ENCODE assay signal across 10 cellular contexts in the genomic region with DNA sequence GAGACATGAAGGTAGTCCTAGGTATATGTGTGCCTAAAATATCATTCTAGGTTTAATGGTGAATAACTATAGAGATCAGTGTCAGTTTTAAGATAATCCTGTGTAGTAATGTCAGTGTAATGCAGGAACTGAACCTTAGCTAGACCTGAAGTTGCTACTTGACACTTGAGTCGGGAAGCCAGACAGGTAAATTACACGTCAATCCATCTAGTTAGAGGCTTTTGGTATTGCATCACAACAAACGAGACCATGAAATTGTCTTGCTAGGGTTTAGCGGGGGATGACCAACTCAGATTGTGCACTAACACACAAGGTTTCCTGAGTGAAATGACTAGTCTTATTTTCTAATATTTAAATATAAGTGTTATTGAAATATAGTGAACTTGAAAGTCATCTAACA. TPM values are rescaled to one million over a fixed set of nuclear protein-coding genes. Genes with fewer than 3 reads are reported as not detected.
A peak's percentile ranks its signal among the peaks of the same experiment; 100 is the strongest.
DNase-seq lines count a peak whose midpoint lies in the region; TF ChIP-seq lines count a peak whose summit lies in the region.
"Had no signal": no experiment of that assay in that cellular context is flagged by ENCODE, and none has a peak within 500 bp of the region (broad histone marks: within the 10 kb centered on the region; RNA-seq: fewer than 3 reads in every experiment).

No MANE protein-coding gene starts in this region.

- WGBS in esophagus squamous epithelium, 2 donors = 61 to 73% methylated on average over 4 of the region's 4 CpGs
- WGBS in neuronal stem cell (ENCODE audit: extremely low coverage in 2 of 2, insufficient read length in 2 of 2, insufficient replicate concordance in 1 of 2), 2 donors = no CpG with 5 or more reads among the region's 4 CpGs

- no peak overlapping the region for H4K8ac ChIP-seq in neuronal stem cell (ENCODE audit: low read depth, low read length)

- no peak overlapping the region for H2AFZ ChIP-seq in neuronal stem cell (ENCODE audit: low read length)

- peak overlapping the region in 3 of 4 donors; percentile 100 for H3K27ac ChIP-seq in esophagus squamous epithelium
- no peak overlapping the region for H3K27ac ChIP-seq in skeletal muscle tissue (ENCODE audit: low read depth, low read length)
- no peak overlapping the region for H3K27ac ChIP-seq in neuronal stem cell (replicated peaks; ENCODE audit: low read length)
- H3K27ac ChIP-seq: 22Rv1 had no signal

- H3K9me3 ChIP-seq in esophagus squamous epithelium (no peaks in the 10 kb centered on the region), skeletal muscle tissue (ENCODE audit: control insufficient read depth in 3 of 3, low read length in 3 of 3) (no peaks in the 10 kb centered on the region), neuronal stem cell (replicated peaks in 1 of 2; ENCODE audit: control insufficient read depth in 2 of 2, insufficient read depth in 1 of 2, low read depth in 1 of 2, low read length in 2 of 2) (no peaks in the 10 kb centered on the region)

- intact Hi-C loops in esophagus squamous epithelium (cut with DNase I) = no loop called here
- intact Hi-C loops in posterior cingulate gyrus (cut with DNase I) = no loop called here

- no peak overlapping the region for H3K4ac ChIP-seq in neuronal stem cell (ENCODE audit: low read length)

- no peaks in the 10 kb centered on the region for H3K79me1 ChIP-seq in neuronal stem cell (ENCODE audit: low read depth, low read length)

- H3K4me1 ChIP-seq in esophagus squamous epithelium (peaks cover 0 to 56% (median 27%) of the 10 kb centered on the region in 3 donors), skeletal muscle tissue (ENCODE audit: control insufficient read depth in 3 of 3, insufficient read depth in 3 of 3, low read length in 3 of 3) (peaks cover 25 to 33% (median 28%) of the 10 kb centered on the region in 3 donors), neuronal stem cell (ENCODE audit: control insufficient read depth in 2 of 2, insufficient read depth in 1 of 2, low read depth in 1 of 2, low read length in 2 of 2) (peaks cover 5 to 8% of the 10 kb centered on the region in 2 donors)

- no peak overlapping the region for H2BK15ac ChIP-seq in neuronal stem cell (ENCODE audit: low read length)

- no peak overlapping the region for H2BK12ac ChIP-seq in neuronal stem cell (ENCODE audit: low read length)

- H3K9ac ChIP-seq in skeletal muscle tissue (ENCODE audit: low read depth in 1 of 3, low read length in 3 of 3) = peak overlapping the region in 2 of 3 donors; percentile 14 to 64
- H3K9ac ChIP-seq in neuronal stem cell (ENCODE audit: low read depth, low read length, poor library complexity) = no peak overlapping the region

- no peak for TF ChIP-seq CTCF in esophagus squamous epithelium (IDR thresholded peaks at IDR 0.05)

- H4K91ac ChIP-seq in neuronal stem cell (ENCODE audit: low read depth, low read length, poor library complexity) = no peak overlapping the region

- no peak overlapping the region for H2AK5ac ChIP-seq in neuronal stem cell (ENCODE audit: low read depth, low read length)

- H3K4me3 ChIP-seq in esophagus squamous epithelium = peak overlapping the region in 2 of 4 donors; percentile 96 to 98
- H3K4me3 ChIP-seq in skeletal muscle tissue (ENCODE audit: low read length in 3 of 3) = peak overlapping the region in 1 of 3 donors; percentile 79
- no peak overlapping the region for H3K4me3 ChIP-seq in neuronal stem cell (ENCODE audit: low read length in 2 of 2)

- no peak overlapping the region for H3K4me2 ChIP-seq in neuronal stem cell (ENCODE audit: insufficient read depth, low read length, poor library complexity, severe bottlenecking)

- no peak overlapping the region for H2BK5ac ChIP-seq in neuronal stem cell (ENCODE audit: low read length)

- H3K36me3 ChIP-seq in esophagus squamous epithelium = peaks cover 0 to 50% (median 0%) of the 10 kb centered on the region in 3 donors
- peaks cover 1 to 7% (median 5%) of the 10 kb centered on the region in 3 donors for H3K36me3 ChIP-seq in skeletal muscle tissue (ENCODE audit: control insufficient read depth in 3 of 3, insufficient read depth in 3 of 3, low read length in 3 of 3)
- peaks cover 0 to 10% of the 10 kb centered on the region in 2 donors for H3K36me3 ChIP-seq in neuronal stem cell (replicated peaks in 1 of 2; ENCODE audit: control insufficient read depth in 2 of 2, insufficient read depth in 2 of 2, low read length in 2 of 2)

- H3K23ac ChIP-seq in neuronal stem cell (ENCODE audit: low read depth, low read length, poor library complexity) = no peak overlapping the region

- H3K14ac ChIP-seq in neuronal stem cell (ENCODE audit: low read length) = no peak overlapping the region

- no peak overlapping the region for H3K18ac ChIP-seq in neuronal stem cell (ENCODE audit: low read length)

- H2BK120ac ChIP-seq in neuronal stem cell (ENCODE audit: low read depth, low read length) = no peak overlapping the region

- no peak for TF ChIP-seq POLR2A in esophagus squamous epithelium (IDR thresholded peaks at IDR 0.05)

- DNase-seq in DMS53 (lab: John Stamatoyannopoulos, UW) (peak; percentile 14), DMS53 treated with DMSO at 0.1 percent for 48 hours (lab: John Stamatoyannopoulos, UW; ENCODE audit: unreplicated experiment) (no peak), OCI-M1 (lab: John Stamatoyannopoulos, UW) (peak; percentile 30), esophagus squamous epithelium (lab: John Stamatoyannopoulos, UW) (no peak), posterior cingulate gyrus (no peak), neuronal stem cell (ENCODE audit: low spot score) (no peak)
- DNase-seq in stimulated activated naive CD4-positive, alpha-beta T cell treated with Interleukin-2 at 50 U/mL for 16 hours (lab: John Stamatoyannopoulos, UW) = no peak
- DNase-seq: activated naive CD8-positive, alpha-beta T cell treated with anti-CD3 and anti-CD28 coated beads, Interleukin-2, amount 10 ng/mL, durations not matched to agents 7 days and 5 days had no signal

- H3K27me3 ChIP-seq in esophagus squamous epithelium (no peaks in the 10 kb centered on the region), skeletal muscle tissue (ENCODE audit: control insufficient read depth in 3 of 3, insufficient read depth in 3 of 3, low read length in 3 of 3) (no peaks in the 10 kb centered on the region), neuronal stem cell (ENCODE audit: control insufficient read depth in 3 of 3, insufficient read depth in 3 of 3, low read depth in 1 of 3, low read length in 3 of 3) (peaks cover 0 to 5% (median 2%) of the 10 kb centered on the region in 3 experiments)

RNA-seq across cellular contexts. Expression of gene YPEL5, which starts 2.0 kb away (rescaled TPM):
- total RNA-seq in esophagus squamous epithelium = 10 to 100 TPM; 34.1 to 65.0 (median 40.7) TPM
- 64.7 TPM for total RNA-seq in skeletal muscle tissue
- polyA plus RNA-seq in neuronal stem cell (2013, experiment 1 of 2) = 43.6 TPM
- 43.0 TPM for polyA plus RNA-seq in neuronal stem cell (2013, experiment 2 of 2)

Comparison
In these comparisons a context has a peak if more than half of its experiments do, and no peak if none do; other contexts are left out.
1. DNase-seq: peak in DMS53 (single experiment) and OCI-M1 (single experiment); none in DMS53 treated with DMSO at 0.1 percent for 48 hours (single experiment), esophagus squamous epithelium (single experiment), posterior cingulate gyrus (0 of 10), neuronal stem cell (single experiment) and stimulated activated naive CD4-positive, alpha-beta T cell treated with Interleukin-2 at 50 U/mL for 16 hours (single experiment).
2. H3K27ac ChIP-seq: peak in esophagus squamous epithelium (3 of 4); none in skeletal muscle tissue (single experiment) and neuronal stem cell (single experiment).